In genomic region chr7:131504157-131504899, GRCh38 we compare ENCODE assay signal across 2 cellular contexts.
TF ChIP-seq lines count a peak whose summit lies in the region.

No MANE protein-coding gene starts in this region.

TF ChIP-seq in SK-N-SH, 30 proteins besides CTCF, POLR2A, EP300 and RAD21 (continued from another document):
- TF ChIP-seq USF2 (IDR thresholded peaks at IDR 0.05; ENCODE audit: borderline replicate concordance, low read depth, low read length) (no peak), CHD2 (IDR thresholded peaks at IDR 0.05; ENCODE audit: low read length, partially characterized antibody) (no peak), PBX3 (IDR thresholded peaks at IDR 0.05) (no peak), POLR2AphosphoS5 (IDR thresholded peaks at IDR 0.05; ENCODE audit: low read depth, low read length) (no peak), GATA2 (CRISPR knock-in tag; IDR thresholded peaks at IDR 0.05) (no peak)

TF ChIP-seq in GM23338, 12 proteins besides CTCF, POLR2A, EP300 and RAD21 (continued from another document):
- no peak for TF ChIP-seq ZNF462 (CRISPR knock-in tag; IDR thresholded peaks at IDR 0.05)
- no peak for TF ChIP-seq REST (IDR thresholded peaks at IDR 0.05; ENCODE audit: unreplicated experiment)
- no peak for TF ChIP-seq ZNF331 (CRISPR knock-in tag; IDR thresholded peaks at IDR 0.05; ENCODE audit: low read depth)
- TF ChIP-seq CREB1 (CRISPR knock-in tag; IDR thresholded peaks at IDR 0.05; ENCODE audit: low read depth): no peak
- no peak for TF ChIP-seq ZNF114 (CRISPR knock-in tag; IDR thresholded peaks at IDR 0.05)
- TF ChIP-seq POLR2AphosphoS5 (IDR thresholded peaks at IDR 0.05; ENCODE audit: low read depth): no peak
